Comparison of ENCODE assay signal across 19 cellular contexts in the genomic region with DNA sequence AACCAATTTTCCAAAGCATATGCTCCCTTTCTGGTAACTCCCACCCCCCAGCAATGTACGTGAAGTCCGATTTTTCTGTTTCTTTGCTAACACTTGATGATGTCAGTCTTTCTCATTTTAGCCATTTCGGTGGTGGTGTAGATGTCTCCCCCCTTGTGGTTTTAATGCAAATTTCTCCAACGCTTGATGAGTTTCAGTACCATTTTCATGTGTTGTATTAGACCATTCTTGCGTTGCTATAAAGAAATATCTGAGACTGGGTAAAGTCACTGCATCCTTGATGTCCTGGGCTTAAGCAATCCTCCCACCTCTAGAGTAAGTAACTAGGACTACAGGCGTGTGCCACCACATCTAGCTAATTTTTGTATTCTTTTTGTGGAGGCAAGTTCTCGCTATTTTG.
"Had no signal": no experiment of that assay in that cellular context is flagged by ENCODE, and none has a peak within 500 bp of the region (broad histone marks: within the 10 kb centered on the region; RNA-seq: fewer than 3 reads in every experiment).

No MANE protein-coding gene starts in this region.

- H3K27ac ChIP-seq: heart left ventricle, sigmoid colon, thyroid gland had no signal

- H3K4me3 ChIP-seq: heart left ventricle, sigmoid colon, thyroid gland had no signal

- H3K4me1 ChIP-seq: heart left ventricle, sigmoid colon, thyroid gland had no signal

- H3K27me3 ChIP-seq: heart left ventricle, sigmoid colon, thyroid gland had no signal

- DNase-seq: activated B cell treated with CpG ODN at 0.5 μM for 24 hours; activated CD4-positive, alpha-beta T cell treated with anti-CD3 and anti-CD28 coated beads for 4 hours; activated CD4-positive, alpha-beta T cell treated with anti-CD3 and anti-CD28 coated beads, Interleukin-2, amount 50 U/mL, for 48 hours; activated effector memory CD4-positive, alpha-beta T cell treated with Interleukin-2 at 50 U/mL for 16 hours; activated naive CD4-positive, alpha-beta T cell treated with anti-CD3 and anti-CD28 coated beads, Interleukin-2, amount 10 ng/mL, durations not matched to agents 7 days and 5 days; activated T-cell treated with anti-CD3 and anti-CD28 coated beads, Interleukin-2, amount 50 U/mL, for 72 hours; amygdala; heart left ventricle; left ventricle myocardium superior; mammary epithelial cell; midbrain; retina; sigmoid colon; stimulated activated CD4-positive, alpha-beta T cell treated with anti-CD3 and anti-CD28 coated beads, Interleukin-2, amount 100 ng/mL, for 48 hours; stimulated activated CD8-positive, alpha-beta memory T cell treated with anti-CD3 and anti-CD28 coated beads, Interleukin-4, amount 100 ng/mL, for 48 hours; stimulated activated naive CD4-positive, alpha-beta T cell treated with Interleukin-2 at 50 U/mL for 16 hours; T1000; thyroid gland had no signal

- H3K9me3 ChIP-seq: heart left ventricle, sigmoid colon, thyroid gland had no signal

- H3K36me3 ChIP-seq: heart left ventricle, sigmoid colon, thyroid gland had no signal

- ATAC-seq: activated T-cell treated with anti-CD3 and anti-CD28 coated beads, Interleukin-2, amount 50 U/mL, for 72 hours; heart left ventricle; left ventricle myocardium superior; natural killer cell treated with Interleukin-12 subunit alpha and Interleukin-12 subunit beta and Interleukin-15 and Interleukin-18, amount 100 ng/mL, for 72 hours had no signal
